Comparison of ENCODE assay signal across 15 cellular contexts in the genomic region with DNA sequence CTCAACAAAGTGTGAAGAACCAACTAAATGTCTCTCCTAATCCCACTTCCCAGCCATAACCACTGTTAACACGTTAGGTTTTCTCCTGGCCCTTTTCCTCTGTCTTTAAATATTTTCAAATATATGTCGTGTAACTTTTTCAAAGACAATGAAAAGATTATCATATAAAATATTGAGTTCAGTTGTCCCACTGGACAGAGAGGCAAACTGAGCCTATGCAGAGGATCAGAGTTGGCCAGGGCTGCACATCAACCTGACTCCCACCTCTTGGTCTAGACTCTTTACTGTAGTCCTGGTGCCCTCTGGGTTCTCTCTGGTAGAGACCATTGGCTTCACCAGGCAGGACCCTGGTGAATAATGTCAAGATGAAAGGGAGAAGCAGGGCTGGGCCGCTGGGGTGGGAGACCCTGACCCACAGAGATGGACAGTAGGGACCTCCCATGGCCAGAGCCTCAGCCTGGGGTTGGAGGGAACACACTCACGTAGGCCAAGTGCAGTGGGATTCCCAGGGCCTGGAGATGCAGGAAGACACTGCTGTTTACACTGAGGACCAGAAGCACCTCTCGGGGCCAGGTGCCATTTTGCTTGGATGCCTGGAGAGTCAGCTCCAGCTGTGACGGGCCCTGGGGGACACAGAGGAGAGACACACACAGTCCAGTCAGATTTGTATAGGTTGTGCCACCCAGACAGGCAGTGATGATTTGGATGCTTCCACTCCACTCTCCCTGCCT. TPM values are rescaled to one million over a fixed set of nuclear protein-coding genes. Genes with fewer than 3 reads are reported as not detected.
DNase-seq lines count a peak whose midpoint lies in the region; ATAC-seq, FAIRE-seq and TF ChIP-seq lines count a peak whose summit lies in the region.
"Had no signal": no experiment of that assay in that cellular context is flagged by ENCODE, and none has a peak within 500 bp of the region (broad histone marks: within the 10 kb centered on the region; RNA-seq: fewer than 3 reads in every experiment).

No MANE protein-coding gene starts in this region.

- H3K36me3 Mint-ChIP-seq in astrocyte (ENCODE audit: low read depth, unreplicated experiment), result no peaks in the 10 kb centered on the region

- no peak for ATAC-seq in lung (ENCODE audit: insufficient read depth, low FRiP score)
- ATAC-seq in HG03378 (IDR thresholded peaks at IDR 0.05; ENCODE audit: unreplicated experiment), result no peak
- no peak for ATAC-seq in HG02678 (IDR thresholded peaks at IDR 0.05; ENCODE audit: unreplicated experiment)
- ATAC-seq in HG02870 (IDR thresholded peaks at IDR 0.05; ENCODE audit: unreplicated experiment), result no peak

- TF ChIP-seq CTCF in astrocyte (IDR thresholded peaks at IDR 0.05; ENCODE audit: insufficient read depth, low read depth, low read length) (no peak), lung (IDR thresholded peaks at IDR 0.05; ENCODE audit: control extremely low read depth, extremely low read depth) (no peak), spleen (IDR thresholded peaks at IDR 0.05 in 8 of 11, conservative IDR thresholded peaks at IDR 0.05 in 3 of 11) (no peak)

- H3K4me3 ChIP-seq in GM23248, result no peak overlapping the region
- no peak overlapping the region for H3K4me3 ChIP-seq in astrocyte (ENCODE audit: insufficient read depth, low read depth, low read length)
- no peak overlapping the region for H3K4me3 ChIP-seq in lung
- no peak overlapping the region for H3K4me3 ChIP-seq in spleen

- H3K27ac ChIP-seq in GM23248 (peak overlapping the region; percentile 59), astrocyte (ENCODE audit: low read depth, low read length) (no peak overlapping the region), lung (ENCODE audit: low read depth in 1 of 2, low read length in 1 of 2) (peak overlapping the region; percentile 56 to 77), spleen (peak overlapping the region; percentile 52 to 87 (median 70))

- intact Hi-C loops in spleen (cut with DNase I; ENCODE audit: low total_unique reads), result no loop called here

- no peak for FAIRE-seq in astrocyte (lab: Jason Lieb, UNC)
- FAIRE-seq: islet of Langerhans had no signal

- H3K36me3 ChIP-seq in GM23248 (ENCODE audit: low read depth) (peaks cover 14% of the 10 kb centered on the region; the same call in 1 of the 2 replicates), astrocyte (ENCODE audit: insufficient read depth, low read length) (peaks cover 3% of the 10 kb centered on the region), lung (ENCODE audit: control insufficient read depth in 2 of 2, insufficient read depth in 2 of 2, low read length in 2 of 2) (peaks cover 0 to 28% of the 10 kb centered on the region in 2 donors), spleen (peaks cover 0 to 63% (median 18%) of the 10 kb centered on the region in 6 donors)

- H4K20me1 ChIP-seq in GM23248 (ENCODE audit: insufficient read depth) (no peaks in the 10 kb centered on the region), astrocyte (ENCODE audit: insufficient read depth, low read length) (peaks cover 4% of the 10 kb centered on the region)

- TF ChIP-seq POLR2A in spleen (IDR thresholded peaks at IDR 0.05), result no peak

- H2AFZ ChIP-seq in GM23248 (no peak overlapping the region), astrocyte (ENCODE audit: low read depth, low read length) (no peak overlapping the region)

- in situ Hi-C loops in GM23248 (cut with MboI), result no loop called here

- peak overlapping the region; percentile 55; the same call in 1 of the 2 replicates for H3K9ac ChIP-seq in GM23248
- no peak overlapping the region for H3K9ac ChIP-seq in astrocyte (ENCODE audit: low read length)

- H3K9me3 Mint-ChIP-seq in astrocyte (ENCODE audit: unreplicated experiment), result no peaks in the 10 kb centered on the region
- H3K9me3 Mint-ChIP-seq: activated CD4-positive, alpha-beta T cell treated with anti-CD3 and anti-CD28 coated beads, Interleukin-2, amount 10 ng/mL, durations not matched to agents 24 days and 14 days; CD4-positive, alpha-beta memory T cell had no signal

- no peaks in the 10 kb centered on the region for H3K9me3 ChIP-seq in GM23248 (ENCODE audit: low read depth)
- H3K9me3 ChIP-seq in astrocyte (ENCODE audit: insufficient read depth, low read depth, low read length), result no peaks in the 10 kb centered on the region
- no peaks in the 10 kb centered on the region for H3K9me3 ChIP-seq in lung (ENCODE audit: control insufficient read depth in 2 of 2, insufficient read depth in 1 of 2, low read length in 1 of 2)
- no peaks in the 10 kb centered on the region for H3K9me3 ChIP-seq in spleen

- H3K27ac Mint-ChIP-seq in astrocyte (ENCODE audit: unreplicated experiment), result no peak overlapping the region

- H3K4me3 Mint-ChIP-seq in astrocyte (ENCODE audit: unreplicated experiment), result peak overlapping the region; percentile 27
- H3K4me3 Mint-ChIP-seq: activated CD4-positive, alpha-beta T cell treated with anti-CD3 and anti-CD28 coated beads, Interleukin-2, amount 10 ng/mL, durations not matched to agents 24 days and 14 days; CD4-positive, alpha-beta memory T cell had no signal

- peaks cover 32% of the 10 kb centered on the region for H3F3A ChIP-seq in GM23248 (ENCODE audit: insufficient read depth)

- peaks cover 8% of the 10 kb centered on the region for H3K4me1 Mint-ChIP-seq in astrocyte (ENCODE audit: low read depth, unreplicated experiment)

- H3K27me3 Mint-ChIP-seq in astrocyte (ENCODE audit: low read depth, unreplicated experiment), result peaks cover 24% of the 10 kb centered on the region
- H3K27me3 Mint-ChIP-seq: activated CD4-positive, alpha-beta T cell treated with anti-CD3 and anti-CD28 coated beads, Interleukin-2, amount 10 ng/mL, durations not matched to agents 24 days and 14 days; CD4-positive, alpha-beta memory T cell had no signal

- no peak overlapping the region for H3K4me2 ChIP-seq in GM23248 (ENCODE audit: unreplicated experiment)
- no peak overlapping the region for H3K4me2 ChIP-seq in astrocyte (ENCODE audit: low read length)

- WGBS in GM23248 (ENCODE audit: low coverage in 1 of 2, low lambda C conversion rate in 2 of 2, missing lambda C conversion rate in 2 of 2), 2 experiments, result 90% methylated on average over 6 of the region's 6 CpGs
- WGBS in lung, 2 donors, result 74 to 80% methylated on average over 6 of the region's 6 CpGs
- 60 to 87% (median 84%) methylated on average over 6 of the region's 6 CpGs for WGBS in spleen, 5 donors

- peaks cover 76% of the 10 kb centered on the region for H3K79me2 ChIP-seq in GM23248 (ENCODE audit: insufficient read depth)
- H3K79me2 ChIP-seq in astrocyte (ENCODE audit: insufficient read depth, low read length), result peaks cover 8% of the 10 kb centered on the region

- H3K9me2 ChIP-seq in GM23248 (ENCODE audit: insufficient read depth), result no peaks in the 10 kb centered on the region

- H3K4me1 ChIP-seq in GM23248 (ENCODE audit: insufficient read depth), result peaks cover 31% of the 10 kb centered on the region
- H3K4me1 ChIP-seq in astrocyte (ENCODE audit: insufficient read depth, low read length), result peaks cover 10% of the 10 kb centered on the region
- peaks cover 0 to 12% of the 10 kb centered on the region in 2 donors for H3K4me1 ChIP-seq in lung (ENCODE audit: control insufficient read depth in 2 of 2, insufficient read depth in 2 of 2, low read length in 2 of 2)
- peaks cover 10 to 100% (median 76%) of the 10 kb centered on the region in 6 donors for H3K4me1 ChIP-seq in spleen

- DNase-seq in GM23248 (no peak), astrocyte (ENCODE audit: low read depth) (no peak), lung (ENCODE audit: low spot score) (no peak), spleen (no peak), NCI-H2171 treated with DMSO at 0.1 percent for 48 hours (lab: John Stamatoyannopoulos, UW) (no peak)
- DNase-seq: activated CD4-positive, alpha-beta T cell treated with anti-CD3 and anti-CD28 coated beads, Interleukin-2, amount 10 ng/mL, durations not matched to agents 24 days and 14 days; activated gamma-delta T cell treated with Interleukin-2 at 50 U/mL for 16 hours; CD4-positive, alpha-beta memory T cell; cerebellar nuclear complex; stimulated activated naive CD4-positive, alpha-beta T cell treated with Interleukin-2 at 50 U/mL for 16 hours had no signal

- H3K27me3 ChIP-seq in GM23248 (replicated peaks; ENCODE audit: insufficient read depth) (no peaks in the 10 kb centered on the region), astrocyte (ENCODE audit: insufficient read depth, low read length) (no peaks in the 10 kb centered on the region), lung (ENCODE audit: control insufficient read depth, insufficient read depth) (no peaks in the 10 kb centered on the region), spleen (replicated peaks in 1 of 7) (no peaks in the 10 kb centered on the region)

RNA-seq across cellular contexts. Expression of a gene that starts 25.1 kb away (rescaled TPM):
- total RNA-seq in GM23248 (2014; rRNA removed; shearing (Covaris generic)), result 54.5 and 57.4 TPM in 2 replicates
- 226 and 232 TPM in 2 replicates for polyA plus RNA-seq in GM23248 (2016; fragmentation: Nextera tagmentation; extraction: Ambion mirVana)
- total RNA-seq in astrocyte, result 1.2 and 1.5 TPM in 2 replicates
- total RNA-seq in lung, result 100 to 1,000 TPM in 1 of 2 donors, 10 to 100 TPM in 1; 41.1 to 182 TPM
- polyA plus RNA-seq in lung, result 100 to 1,000 TPM in 1 of 2 donors, 10 to 100 TPM in 1; 80.7 to 317 TPM
- total RNA-seq in spleen, result 100 to 1,000 TPM; 150 to 334 (median 247) TPM
- polyA plus RNA-seq in spleen, result 10 to 100 TPM; 29.2 to 63.1 (median 47.8) TPM

RNA-seq across cellular contexts. Expression of a gene that starts 26.7 kb away (rescaled TPM):
- 67.7 and 80.4 TPM in 2 replicates for total RNA-seq in GM23248 (2014; rRNA removed; shearing (Covaris generic))
- 60.2 and 71.4 TPM in 2 replicates for polyA plus RNA-seq in GM23248 (2016; fragmentation: Nextera tagmentation; extraction: Ambion mirVana)
- 44.6 and 49.4 TPM in 2 replicates for total RNA-seq in astrocyte
- 100 to 1,000 TPM in 1 of 2 donors, 10 to 100 TPM in 1; 42.5 to 115 TPM for total RNA-seq in lung
- 10 to 100 TPM; 89.6 to 97.6 TPM for polyA plus RNA-seq in lung
- 10 to 100 TPM; 33.3 to 94.6 (median 72.3) TPM for total RNA-seq in spleen
- 10 to 100 TPM; 39.5 to 73.7 (median 60.5) TPM for polyA plus RNA-seq in spleen

RNA-seq across cellular contexts. Expression of a gene that starts 43.5 kb away (rescaled TPM):
- 43.7 and 59.8 TPM in 2 replicates for total RNA-seq in GM23248 (2014; rRNA removed; shearing (Covaris generic))
- polyA plus RNA-seq in GM23248 (2016; fragmentation: Nextera tagmentation; extraction: Ambion mirVana), result 58.9 and 59.7 TPM in 2 replicates
- 70.5 and 71.7 TPM in 2 replicates for total RNA-seq in astrocyte
- 10 to 100 TPM; 54.9 to 97.9 TPM for total RNA-seq in lung
- polyA plus RNA-seq in lung, result 10 to 100 TPM; 53.9 to 55.9 TPM
- total RNA-seq in spleen, result 100 to 1,000 TPM in 4 of 7 donors, 10 to 100 TPM in 3; 68.3 to 149 (median 103) TPM
- 10 to 100 TPM; 49.2 to 87.6 (median 87.1) TPM for polyA plus RNA-seq in spleen

RNA-seq across cellular contexts. Expression of a gene that starts 48.1 kb away (rescaled TPM):
- total RNA-seq in GM23248 (2014; rRNA removed; shearing (Covaris generic)), result 51.8 and 52.9 TPM in 2 replicates
- polyA plus RNA-seq in GM23248 (2016; fragmentation: Nextera tagmentation; extraction: Ambion mirVana), result 157 and 159 TPM in 2 replicates
- 78.0 and 79.5 TPM in 2 replicates for total RNA-seq in astrocyte
- total RNA-seq in lung, result 100 to 1,000 TPM in 1 of 2 donors, 10 to 100 TPM in 1; 72.3 to 154 TPM
- polyA plus RNA-seq in lung, result 100 to 1,000 TPM in 1 of 2 donors, 10 to 100 TPM in 1; 63.8 to 386 TPM
- total RNA-seq in spleen, result 10 to 100 TPM; 41.3 to 89.7 (median 59.7) TPM
- polyA plus RNA-seq in spleen, result 10 to 100 TPM; 47.0 to 97.9 (median 82.7) TPM

RNA-seq across cellular contexts. Expression of a gene that starts 50.9 kb away (rescaled TPM):
- not detected in 2 replicates for total RNA-seq in GM23248 (2014; rRNA removed; shearing (Covaris generic))
- polyA plus RNA-seq in GM23248 (2016; fragmentation: Nextera tagmentation; extraction: Ambion mirVana), result not detected in 2 replicates
- 4.6 and 5.8 TPM in 2 replicates for total RNA-seq in astrocyte
- total RNA-seq in lung, result 10 to 100 TPM; 34.5 to 51.5 TPM
- 10 to 100 TPM; 41.0 to 43.0 TPM for polyA plus RNA-seq in lung
- 10 to 100 TPM; 44.7 to 85.4 (median 61.2) TPM for total RNA-seq in spleen
- 10 to 100 TPM; 27.0 to 51.1 (median 34.3) TPM for polyA plus RNA-seq in spleen
- total RNA-seq: LHCN-M2 had no signal

Comparison
In these comparisons a context has a peak if more than half of its experiments do, and no peak if none do; other contexts are left out.
1. RNA of a gene that starts 25.1 kb away (total RNA-seq): 150 to 334 TPM in spleen, 41.1 to 182 TPM in lung and 54.5 to 57.4 TPM in GM23248; 1.2 to 1.5 TPM in astrocyte; every median in the first group is over 10 times any median in the second.